In the genomic region with DNA sequence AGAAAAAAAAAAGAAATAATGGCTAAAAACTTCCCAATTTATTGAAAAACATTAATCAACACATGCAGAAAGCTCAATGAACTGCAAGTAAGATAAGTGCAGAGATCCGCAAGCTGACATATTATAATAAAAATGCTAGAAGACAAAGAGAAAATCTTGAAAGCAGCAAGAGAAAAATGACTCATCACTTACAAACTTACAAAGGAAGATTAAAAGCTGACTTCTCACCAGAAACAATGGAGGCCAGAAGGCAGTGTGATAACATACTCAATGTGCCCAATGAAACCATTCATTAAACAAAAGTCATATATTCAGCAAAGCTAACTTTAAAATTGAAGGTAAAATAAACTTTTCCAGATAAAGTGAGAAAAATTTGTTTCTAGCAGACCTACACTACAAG, we compare ENCODE assay signal across 19 cellular contexts. TPM values are rescaled to one million over a fixed set of nuclear protein-coding genes. Genes with fewer than 3 reads are reported as not detected.
DNase-seq lines count a peak whose midpoint lies in the region; ATAC-seq, FAIRE-seq and TF ChIP-seq lines count a peak whose summit lies in the region.
"Had no signal": no experiment of that assay in that cellular context is flagged by ENCODE, and none has a peak within 500 bp of the region (broad histone marks: within the 10 kb centered on the region; RNA-seq: fewer than 3 reads in every experiment).

No MANE protein-coding gene starts in this region.

- DNase-seq in EH (ENCODE audit: low read depth) (peak; percentile 14), PC-3 (no peak), choroid plexus epithelial cell (ENCODE audit: low read depth) (peak; percentile 9), iris pigment epithelial cell (ENCODE audit: low read depth) (peak; percentile 9), frontal cortex (ENCODE audit: low spot score in 2 of 2) (no peak)
- no peak for DNase-seq in activated CD8-positive, alpha-beta memory T cell treated with anti-CD3 and anti-CD28 coated beads for 24 hours
- no peak for DNase-seq in activated CD4-positive, alpha-beta T cell treated with anti-CD3 and anti-CD28 coated beads, Interleukin-2, amount 50 U/mL, for 1 hour
- DNase-seq: BE2C; CD4-positive, alpha-beta memory T cell; DMS79; GDM1; KBM-7; MG63; NCI-H1092 treated with DMSO at 0.1 percent for 48 hours; NCI-H524; SHP77 had no signal

- ATAC-seq in PC-3, result 0 out of 2 replicates have a peak, but pooled peaks have one; percentile 13
- no peak for ATAC-seq in HG03045 (IDR thresholded peaks at IDR 0.05; ENCODE audit: unreplicated experiment)
- ATAC-seq: GM12878, Panc1 had no signal

- no peaks in the 10 kb centered on the region for H3K9me3 ChIP-seq in PC-3 (ENCODE audit: low read length)
- H3K9me3 ChIP-seq: BE2C, MG63 had no signal

- no peaks in the 10 kb centered on the region for H3K27me3 ChIP-seq in PC-3 (ENCODE audit: low read length)
- H3K27me3 ChIP-seq: BE2C, MG63 had no signal

- H3K4me3 ChIP-seq in PC-3 (ENCODE audit: low read length) (no peak overlapping the region), choroid plexus epithelial cell (ENCODE audit: low read depth, low read length) (no peak overlapping the region)
- H3K4me3 ChIP-seq: GM12878, MG63 had no signal

- no peaks in the 10 kb centered on the region for H3K4me1 ChIP-seq in PC-3 (ENCODE audit: insufficient read depth, low read length)
- H3K4me1 ChIP-seq: BE2C had no signal

- TF ChIP-seq CTCF in PC-3 (conservative IDR thresholded peaks at IDR 0.05; ENCODE audit: low read depth, low read length), result no peak
- TF ChIP-seq CTCF in choroid plexus epithelial cell (conservative IDR thresholded peaks at IDR 0.05; ENCODE audit: low read depth, low read length), result no peak

- H3K27ac ChIP-seq in PC-3 (ENCODE audit: low read length), result no peak overlapping the region

- POLR2A ChIA-PET in PC-3 (lab: Charles Lee; ENCODE audit: unreplicated experiment), result no interaction called here

- no peaks in the 10 kb centered on the region for H3K79me2 ChIP-seq in PC-3 (ENCODE audit: low read length)

- H3K9ac ChIP-seq in PC-3 (ENCODE audit: low read length), result no peak overlapping the region

- CTCF ChIA-PET in PC-3 (lab: Charles Lee), result no interaction called here

- H3K9me2 ChIP-seq in PC-3 (replicated peaks; ENCODE audit: low read length), result no peaks in the 10 kb centered on the region

- intact Hi-C loops in PC-3 (cut with micrococcal nuclease), result no loop called here

- H4K20me1 ChIP-seq in PC-3 (ENCODE audit: low read length), result no peaks in the 10 kb centered on the region

- no TSS peak for BruUV-seq in PC-3 (replicated peaks; lab: Mats Ljungman, UMichigan)

- no peak overlapping the region for H2AFZ ChIP-seq in PC-3 (ENCODE audit: low read length)

- H3K4me2 ChIP-seq in PC-3 (ENCODE audit: low read length), result no peak overlapping the region

- FAIRE-seq in frontal cortex (lab: Jason Lieb, UNC), result no peak
- FAIRE-seq: GM12878 had no signal

- no peaks in the 10 kb centered on the region for H3F3A ChIP-seq in PC-3 (ENCODE audit: low read length, unreplicated experiment)

- H3K36me3 ChIP-seq in PC-3 (ENCODE audit: low read depth, low read length), result no peaks in the 10 kb centered on the region
- H3K36me3 ChIP-seq: BE2C, MG63 had no signal

RNA-seq across cellular contexts. Expression of a gene that starts 7.3 kb away (rescaled TPM):
- total RNA-seq in PC-3 (2014; rRNA removed), result 5.0 and 9.5 TPM in 2 replicates
- 33.0 TPM for total RNA-seq in frontal cortex

Comparison
In these comparisons a context has a peak if more than half of its experiments do, and no peak if none do; other contexts are left out.
1. DNase-seq: peak in EH (single experiment), choroid plexus epithelial cell (single experiment) and iris pigment epithelial cell (single experiment); none in PC-3 (single experiment), frontal cortex (0 of 2), activated CD8-positive, alpha-beta memory T cell treated with anti-CD3 and anti-CD28 coated beads for 24 hours (single experiment) and activated CD4-positive, alpha-beta T cell treated with anti-CD3 and anti-CD28 coated beads, Interleukin-2, amount 50 U/mL, for 1 hour (single experiment).